ENCODE assay signal across 8 cellular contexts in genomic region chr17:49494937-49495841, GRCh38. TPM values are rescaled to one million over a fixed set of nuclear protein-coding genes. Genes with fewer than 3 reads are reported as not detected.
DNase-seq lines count a peak whose midpoint lies in the region; ATAC-seq and TF ChIP-seq lines count a peak whose summit lies in the region.

NGFR (plus strand) TSS chr17:49495293; CDS start chr17:49495418, 125 bp downstream.

- no peak for TF ChIP-seq CTCF in NB4 (IDR thresholded peaks at IDR 0.05; ENCODE audit: low read depth, low read length)
- TF ChIP-seq CTCF in WTC11 (IDR thresholded peaks at IDR 0.05) = no peak
- TF ChIP-seq CTCF in colonic mucosa (IDR thresholded peaks at IDR 0.05) = no peak
- TF ChIP-seq CTCF in right lobe of liver (IDR thresholded peaks at IDR 0.05) = peak in 1 of 4 donors; percentile 26

- H3K4me3 ChIP-seq in NB4 (ENCODE audit: low read depth, low read length) (no peak within 1 kb of the TSS), colonic mucosa (peak within 1 kb of the TSS; percentile 47), right lobe of liver (peak within 1 kb of the TSS; percentile 34 to 53 (median 35))

- no peak for TF ChIP-seq POLR2A in NB4 (IDR thresholded peaks at IDR 0.05; ENCODE audit: extremely low read depth, insufficient read length)
- TF ChIP-seq POLR2A in right lobe of liver (IDR thresholded peaks at IDR 0.05) = peak; percentile 46

- no peak within 1 kb of the TSS for H3K27ac Mint-ChIP-seq in WTC11

- peak within 1 kb of the TSS; percentile 85 for H3K4me3 Mint-ChIP-seq in WTC11

- H3K9ac ChIP-seq in colonic mucosa (ENCODE audit: low read depth in 2 of 2, low read length in 2 of 2) = peak within 1 kb of the TSS in 1 of 2 donors; percentile 35

- POLR2A ChIA-PET in WTC11 (lab: Charles Lee) = interaction anchor here (0.5 to 1.6 kb wide), 3 partner anchors 13 to 466 kb away, joined by 5 to 6 read pairs (median 5); no protein-coding TSS in a partner anchor

- intact Hi-C loops in colonic mucosa (cut with DNase I) (no loop called here), right lobe of liver (cut with DNase I) (loop anchor here in 1 of 2 donors (5.0 kb wide), 1 partner anchor 57 kb away; no protein-coding TSS in a partner anchor)

- DNase-seq in SKM-1 treated with dmso at 0.1 percent for 144 hours (lab: John Stamatoyannopoulos, UW; ENCODE audit: unreplicated experiment) = peak; percentile 25
- no peak for DNase-seq in SKM-1 (lab: John Stamatoyannopoulos, UW; ENCODE audit: unreplicated experiment)
- DNase-seq in NB4 (ENCODE audit: low read depth) = peak; percentile 72
- DNase-seq in WTC11 (ENCODE audit: low spot score) = peak; percentile 67
- peak; percentile 35 for DNase-seq in colonic mucosa
- no peak for DNase-seq in right lobe of liver
- peak; percentile 13 to 42 (median 31) for DNase-seq in stimulated activated CD4-positive, alpha-beta T cell treated with anti-CD3 and anti-CD28 coated beads, TNF-alpha, amount 100 ng/mL, for 4 hours (ENCODE audit: low read depth in 3 of 3)

- no peaks in the 10 kb centered on the region for H3K9me3 ChIP-seq in colonic mucosa
- H3K9me3 ChIP-seq in right lobe of liver = no peaks in the 10 kb centered on the region

- CTCF ChIA-PET in WTC11 (lab: Charles Lee) = interaction anchor here (0.6 to 5.7 kb wide), 18 partner anchors 9 to 124 kb away, joined by 3 to 199 read pairs (median 4); partner anchors contain the start of gene PHB1

- no peaks in the 10 kb centered on the region for H3K9me3 Mint-ChIP-seq in WTC11

- H3K27me3 Mint-ChIP-seq in WTC11 (ENCODE audit: low read depth) = peaks cover 74% of the 10 kb centered on the region

- peaks cover 33% of the 10 kb centered on the region for H3K4me1 Mint-ChIP-seq in WTC11

- H3K36me3 Mint-ChIP-seq in WTC11 = no peaks in the 10 kb centered on the region

- H3K36me3 ChIP-seq in colonic mucosa (no peaks in the 10 kb centered on the region), right lobe of liver (no peaks in the 10 kb centered on the region)

- peaks cover 49% of the 10 kb centered on the region for H3K27me3 ChIP-seq in colonic mucosa
- H3K27me3 ChIP-seq in right lobe of liver = peaks cover 5 to 23% of the 10 kb centered on the region in 2 donors

- peak; percentile 40 for ATAC-seq in WTC11
- peak; percentile 33 to 69 (median 63) for ATAC-seq in right lobe of liver
- ATAC-seq in HG02642 (IDR thresholded peaks at IDR 0.05; ENCODE audit: poor library complexity, unreplicated experiment) = no peak

- H3K4me1 ChIP-seq in colonic mucosa = peaks cover 16% of the 10 kb centered on the region
- peaks cover 0 to 25% (median 4%) of the 10 kb centered on the region in 4 donors for H3K4me1 ChIP-seq in right lobe of liver

- 2% methylated on average over 24 of the region's 81 CpGs for WGBS in right lobe of liver (ENCODE audit: insufficient coverage, low coverage, low lambda C conversion rate, missing lambda C conversion rate)

- no peak within 1 kb of the TSS for H3K27ac ChIP-seq in colonic mucosa
- no peak within 1 kb of the TSS for H3K27ac ChIP-seq in right lobe of liver

TF ChIP-seq in WTC11, 78 proteins besides CTCF, POLR2A, EP300 and RAD21:
- TF ChIP-seq FOXP4 (CRISPR knock-in tag; IDR thresholded peaks at IDR 0.05) (0 out of 2 replicates have a peak, but pooled peaks have one; percentile 45), SP1 (CRISPR knock-in tag; conservative IDR thresholded peaks at IDR 0.05) (peak; percentile 51), RORB (CRISPR knock-in tag; IDR thresholded peaks at IDR 0.05) (no peak), ATF3 (CRISPR knock-in tag; conservative IDR thresholded peaks at IDR 0.05) (no peak), HMGXB4 (CRISPR knock-in tag; IDR thresholded peaks at IDR 0.05) (peak; percentile 65; the same call in 1 of the 2 replicates), ATF1 (CRISPR knock-in tag; IDR thresholded peaks at IDR 0.05) (no peak), E2F5 (CRISPR knock-in tag; IDR thresholded peaks at IDR 0.05) (0 out of 2 replicates have a peak, but pooled peaks have one; percentile 29)
TF ChIP-seq in WTC11: peak in this region for 4.

RNA-seq across cellular contexts. Expression of gene NGFR, which starts in this region (rescaled TPM):
- 11.3 to 12.4 TPM (median 12.1 TPM) in 3 replicates for total RNA-seq in WTC11 (2021)
- total RNA-seq in colonic mucosa = 1 to 10 TPM in 1 of 2 donors, under 1 TPM in 1; 0.49 to 2.7 TPM
- 1 to 10 TPM; 3.1 to 9.4 (median 6.8) TPM for total RNA-seq in right lobe of liver

Comparison
In these comparisons a context has a peak if more than half of its experiments do, and no peak if none do; other contexts are left out.
1. DNase-seq: peak in SKM-1 treated with dmso at 0.1 percent for 144 hours (single experiment), NB4 (single experiment), WTC11 (single experiment), colonic mucosa (single experiment) and stimulated activated CD4-positive, alpha-beta T cell treated with anti-CD3 and anti-CD28 coated beads, TNF-alpha, amount 100 ng/mL, for 4 hours (3 of 3); none in SKM-1 (single experiment) and right lobe of liver (0 of 3).